Comparison of ENCODE assay signal across 23 cellular contexts in genomic region chr18:67081866-67082265, GRCh38.
DNase-seq lines count a peak whose midpoint lies in the region; ATAC-seq and TF ChIP-seq lines count a peak whose summit lies in the region.
"Had no signal": no experiment of that assay in that cellular context is flagged by ENCODE, and none has a peak within 500 bp of the region (broad histone marks: within the 10 kb centered on the region; RNA-seq: fewer than 3 reads in every experiment).

No MANE protein-coding gene starts in this region.

- in situ Hi-C loops in G401 (cut with HindIII; ENCODE audit: low sequenced_read_pairs), result no loop called here

- H3K4me1 Mint-ChIP-seq in glutamatergic neuron (ENCODE audit: low read depth, unreplicated experiment), result peaks cover 6% of the 10 kb centered on the region

- intact Hi-C loops in psoas muscle (cut with DNase I), result no loop called here

- no peak overlapping the region for H3K27ac ChIP-seq in psoas muscle
- H3K27ac ChIP-seq: A549; BLaER1 treated with 17β-estradiol and CSF1 and Interleukin-3, amounts not matched to agents 10 nM and 100 nM; SJSA1 had no signal

- peak overlapping the region; percentile 23 for H3K27ac Mint-ChIP-seq in glutamatergic neuron (ENCODE audit: unreplicated experiment)
- H3K27ac Mint-ChIP-seq: CD4-positive, alpha-beta T cell had no signal

- TF ChIP-seq CTCF in glutamatergic neuron (IDR thresholded peaks at IDR 0.05; ENCODE audit: partially characterized antibody, unreplicated experiment) (no peak), psoas muscle (IDR thresholded peaks at IDR 0.05) (no peak)

- no peak for ATAC-seq in HG03571 (IDR thresholded peaks at IDR 0.05; ENCODE audit: unreplicated experiment)
- no peak for ATAC-seq in psoas muscle
- ATAC-seq: A549 had no signal

- H3K36me3 Mint-ChIP-seq in glutamatergic neuron (ENCODE audit: unreplicated experiment), result no peaks in the 10 kb centered on the region

- no peak overlapping the region for H3K4me3 Mint-ChIP-seq in glutamatergic neuron (ENCODE audit: unreplicated experiment)
- H3K4me3 Mint-ChIP-seq: CD4-positive, alpha-beta T cell had no signal

- H3K4me1 ChIP-seq in psoas muscle, result no peaks in the 10 kb centered on the region
- H3K4me1 ChIP-seq: A549; BLaER1 treated with 17β-estradiol and CSF1 and Interleukin-3, amounts not matched to agents 10 nM and 100 nM; Caco-2; SJSA1 had no signal

- no peaks in the 10 kb centered on the region for H3K27me3 ChIP-seq in psoas muscle (ENCODE audit: insufficient read depth in 3 of 3, low read length in 2 of 3)
- H3K27me3 ChIP-seq: BLaER1 treated with 17β-estradiol and CSF1 and Interleukin-3, amounts not matched to agents 10 nM and 100 nM; SJSA1 had no signal

- H3K4me3 ChIP-seq in psoas muscle, result no peak overlapping the region
- H3K4me3 ChIP-seq: A549; BLaER1 treated with 17β-estradiol and CSF1 and Interleukin-3, amounts not matched to agents 10 nM and 100 nM; HAP-1; SJSA1 had no signal

- WGBS in psoas muscle, 3 donors, result 56 to 69% (median 58%) methylated on average over 4 of the region's 4 CpGs

- no peaks in the 10 kb centered on the region for H3K9me3 Mint-ChIP-seq in glutamatergic neuron (ENCODE audit: unreplicated experiment)
- H3K9me3 Mint-ChIP-seq: CD4-positive, alpha-beta T cell had no signal

- peak; percentile 73 for DNase-seq in DMS 273 (lab: John Stamatoyannopoulos, UW; ENCODE audit: unreplicated experiment)
- peak; percentile 6 for DNase-seq in G401 (ENCODE audit: low spot score)
- peak; percentile 87 for DNase-seq in NCI-H526 treated with DMSO at 0.1 percent for 48 hours (lab: John Stamatoyannopoulos, UW)
- DNase-seq in glutamatergic neuron, result no peak
- no peak for DNase-seq in NCI-H510A (lab: John Stamatoyannopoulos, UW)
- no peak for DNase-seq in psoas muscle
- DNase-seq: AML-193; Caco-2; CD4-positive, alpha-beta T cell; DMS79 treated with DMSO at 0.1 percent for 48 hours; NCI-H1092 treated with DMSO at 0.1 percent for 48 hours; NCI-H1436; NCI-H187; NCI-H2081 treated with DMSO at 0.1 percent for 48 hours; NCI-H2227 treated with DMSO at 0.1 percent for 48 hours; Right ventricle myocardium superior; RPMI8226; T-helper 2 cell had no signal

- H3K36me3 ChIP-seq in psoas muscle (ENCODE audit: insufficient read depth in 1 of 2, low read depth in 1 of 2), result no peaks in the 10 kb centered on the region
- H3K36me3 ChIP-seq: BLaER1 treated with 17β-estradiol and CSF1 and Interleukin-3, amounts not matched to agents 10 nM and 100 nM; HAP-1; SJSA1 had no signal

- no peaks in the 10 kb centered on the region for H3K27me3 Mint-ChIP-seq in glutamatergic neuron (ENCODE audit: unreplicated experiment)
- H3K27me3 Mint-ChIP-seq: CD4-positive, alpha-beta T cell had no signal

- no peaks in the 10 kb centered on the region for H3K9me3 ChIP-seq in psoas muscle
- H3K9me3 ChIP-seq: A549; BLaER1 treated with 17β-estradiol and CSF1 and Interleukin-3, amounts not matched to agents 10 nM and 100 nM; Caco-2; HAP-1; SJSA1 had no signal

Comparison
In these comparisons a context has a peak if more than half of its experiments do, and no peak if none do; other contexts are left out.
1. DNase-seq: peak in DMS 273 (single experiment), G401 (single experiment) and NCI-H526 treated with DMSO at 0.1 percent for 48 hours (single experiment); none in glutamatergic neuron (single experiment), NCI-H510A (single experiment) and psoas muscle (0 of 2).